ENCODE assay signal across 13 cellular contexts in genomic region chr6:150119256-150119655, GRCh38. TPM values are rescaled to one million over a fixed set of nuclear protein-coding genes. Genes with fewer than 3 reads are reported as not detected.
DNase-seq lines count a peak whose midpoint lies in the region; ATAC-seq and TF ChIP-seq lines count a peak whose summit lies in the region.
"Had no signal": no experiment of that assay in that cellular context is flagged by ENCODE, and none has a peak within 500 bp of the region (broad histone marks: within the 10 kb centered on the region; RNA-seq: fewer than 3 reads in every experiment).

No MANE protein-coding gene starts in this region.

- no peaks in the 10 kb centered on the region for H3K36me3 ChIP-seq in osteoblast (ENCODE audit: insufficient read depth, low read length)
- H3K36me3 ChIP-seq: neutrophil, stomach had no signal

- no peak overlapping the region for H3K4me3 ChIP-seq in astrocyte of the spinal cord (ENCODE audit: low read depth, low read length)
- H3K4me3 ChIP-seq in osteoblast (ENCODE audit: insufficient read depth, low read length): no peak overlapping the region
- H3K4me3 ChIP-seq: stomach had no signal

- no peaks in the 10 kb centered on the region for H3K79me2 ChIP-seq in osteoblast (ENCODE audit: insufficient read depth, low read length)

- H3K4me1 ChIP-seq in osteoblast (ENCODE audit: insufficient read depth, low read length): peaks cover 6% of the 10 kb centered on the region
- H3K4me1 ChIP-seq: stomach had no signal

- no peaks in the 10 kb centered on the region for H3K9me3 ChIP-seq in osteoblast (ENCODE audit: low read depth, low read length)
- H3K9me3 ChIP-seq: neutrophil, stomach had no signal

- TF ChIP-seq CTCF in astrocyte of the spinal cord (IDR thresholded peaks at IDR 0.05; ENCODE audit: low read depth, low read length): no peak
- no peak for TF ChIP-seq CTCF in osteoblast (IDR thresholded peaks at IDR 0.05; ENCODE audit: extremely low read depth, low read depth, low read length)

- H3K27ac ChIP-seq in osteoblast (ENCODE audit: low read depth, low read length): no peak overlapping the region
- H3K27ac ChIP-seq: neutrophil, stomach had no signal

- peaks cover 2% of the 10 kb centered on the region for H3K27me3 ChIP-seq in osteoblast (ENCODE audit: insufficient read depth, low read length)

- peak overlapping the region; percentile 80 for H2AFZ ChIP-seq in osteoblast (ENCODE audit: low read length)

- peak overlapping the region; percentile 9 for H3K4me2 ChIP-seq in osteoblast (ENCODE audit: insufficient read depth, low read length)

- DNase-seq in SHP77 (lab: John Stamatoyannopoulos, UW) (peak; percentile 58 to 69), SHP77 treated with DMSO at 0.1 percent for 48 hours (lab: John Stamatoyannopoulos, UW) (no peak), NAMALWA (ENCODE audit: low spot score) (peak; percentile 28), astrocyte of the spinal cord (ENCODE audit: low read depth, low spot score) (peak; percentile 5), osteoblast (ENCODE audit: insufficient read length, low spot score, missing footprints) (no peak), NCI-H1048 (lab: John Stamatoyannopoulos, UW) (no peak), NCI-H1105 (lab: John Stamatoyannopoulos, UW) (no peak)
- DNase-seq: activated T-cell treated with anti-CD3 and anti-CD28 coated beads, Interleukin-2, amount 50 U/mL, for 24 hours; HFFc6; stimulated activated CD4-positive, alpha-beta T cell treated with anti-CD3 and anti-CD28 coated beads, Interleukin-2, amount 100 ng/mL, for 24 hours; stomach had no signal

- ATAC-seq in GM19351 (IDR thresholded peaks at IDR 0.05; ENCODE audit: unreplicated experiment): no peak

- H4K20me1 ChIP-seq in osteoblast (ENCODE audit: insufficient read depth, low read length): no peaks in the 10 kb centered on the region

- in situ Hi-C loops in astrocyte of the spinal cord (cut with HindIII; ENCODE audit: low sequenced_read_pairs): no loop called here

RNA-seq across cellular contexts. Expression of gene PPP1R14C, which starts 23.6 kb away (rescaled TPM):
- total RNA-seq in osteoblast: 3.6 and 3.8 TPM in 2 replicates

RNA-seq across cellular contexts. Expression of gene ULBP3, which starts 50.3 kb away (rescaled TPM):
- total RNA-seq in osteoblast: 11.2 and 12.7 TPM in 2 replicates

Comparison
In these comparisons a context has a peak if more than half of its experiments do, and no peak if none do; other contexts are left out.
1. DNase-seq: peak in SHP77 (2 of 2), NAMALWA (single experiment) and astrocyte of the spinal cord (single experiment); none in SHP77 treated with DMSO at 0.1 percent for 48 hours (single experiment), osteoblast (single experiment), NCI-H1048 (single experiment) and NCI-H1105 (single experiment).